ENCODE assay signal across 9 cellular contexts in genomic region chr1:23553206-23553895, GRCh38. TPM values are rescaled to one million over a fixed set of nuclear protein-coding genes. Genes with fewer than 3 reads are reported as not detected.
DNase-seq lines count a peak whose midpoint lies in the region; ATAC-seq and TF ChIP-seq lines count a peak whose summit lies in the region.
"Had no signal": no experiment of that assay in that cellular context is flagged by ENCODE, and none has a peak within 500 bp of the region (broad histone marks: within the 10 kb centered on the region; RNA-seq: fewer than 3 reads in every experiment).

No MANE protein-coding gene starts in this region.

- intact Hi-C loops in Right ventricle myocardium superior (cut with DNase I): no loop called here
- intact Hi-C loops in upper lobe of right lung (cut with DNase I): no loop called here

- peak overlapping the region; percentile 86 for H3K27ac Mint-ChIP-seq in activated naive CD8-positive, alpha-beta T cell treated with anti-CD3 and anti-CD28 coated beads, Interleukin-2, amount 50 U/mL, for 24 hours

- H3K27ac ChIP-seq in cardiac muscle cell (peak overlapping the region; percentile 100), mesodermal cell (ENCODE audit: low read depth, low read length, severe bottlenecking) (peak overlapping the region; percentile 100), upper lobe of right lung (peak overlapping the region; percentile 93)

- H3K36me3 Mint-ChIP-seq in activated naive CD8-positive, alpha-beta T cell treated with anti-CD3 and anti-CD28 coated beads, Interleukin-2, amount 50 U/mL, for 24 hours (ENCODE audit: low read depth): peaks cover 19% of the 10 kb centered on the region

- no peaks in the 10 kb centered on the region for H3K27me3 Mint-ChIP-seq in activated naive CD8-positive, alpha-beta T cell treated with anti-CD3 and anti-CD28 coated beads, Interleukin-2, amount 50 U/mL, for 24 hours

- no peak for DNase-seq in cardiac muscle cell (ENCODE audit: low read depth in 1 of 2, low spot score in 1 of 2)
- no peak for DNase-seq in Right ventricle myocardium superior
- DNase-seq in activated naive CD8-positive, alpha-beta T cell treated with anti-CD3 and anti-CD28 coated beads, Interleukin-2, amount 50 U/mL, for 24 hours: no peak
- DNase-seq in upper lobe of right lung: no peak
- DNase-seq in iPS-NIHi11 (ENCODE audit: low spot score): no peak
- no peak for DNase-seq in stimulated activated CD4-positive, alpha-beta T cell treated with anti-CD3 and anti-CD28 coated beads, Interleukin-4, amount 100 ng/mL, for 4 hours
- DNase-seq: NCI-H748 treated with DMSO at 0.1 percent for 48 hours had no signal

- H3K4me1 ChIP-seq in cardiac muscle cell (ENCODE audit: low read depth) (peaks cover 49% of the 10 kb centered on the region), mesodermal cell (ENCODE audit: control insufficient read depth, insufficient read depth, low read length, poor library complexity, severe bottlenecking) (peaks cover 26% of the 10 kb centered on the region), upper lobe of right lung (peaks cover 49% of the 10 kb centered on the region)

- H3K27me3 ChIP-seq in cardiac muscle cell (no peaks in the 10 kb centered on the region), upper lobe of right lung (no peaks in the 10 kb centered on the region)

- TF ChIP-seq CTCF in cardiac muscle cell (IDR thresholded peaks at IDR 0.05; ENCODE audit: low read depth, low read length) (no peak), upper lobe of right lung (IDR thresholded peaks at IDR 0.05) (no peak)

- H3K4me1 Mint-ChIP-seq in activated naive CD8-positive, alpha-beta T cell treated with anti-CD3 and anti-CD28 coated beads, Interleukin-2, amount 50 U/mL, for 24 hours: peaks cover 55% of the 10 kb centered on the region

- 84 to 85% methylated on average over 6 to 8 of the region's 11 CpGs for WGBS in mesodermal cell (ENCODE audit: insufficient coverage in 2 of 2), 2 experiments

- no peak overlapping the region for H3K4me3 ChIP-seq in cardiac muscle cell
- no peak overlapping the region for H3K4me3 ChIP-seq in mesodermal cell (ENCODE audit: extremely low read depth, insufficient read depth, low read length, poor library complexity, severe bottlenecking)
- H3K4me3 ChIP-seq in upper lobe of right lung: no peak overlapping the region

- peak overlapping the region; percentile 82 for H3K4me3 Mint-ChIP-seq in activated naive CD8-positive, alpha-beta T cell treated with anti-CD3 and anti-CD28 coated beads, Interleukin-2, amount 50 U/mL, for 24 hours

- H3K36me3 ChIP-seq in cardiac muscle cell: peaks cover 7% of the 10 kb centered on the region
- peaks cover 17% of the 10 kb centered on the region for H3K36me3 ChIP-seq in mesodermal cell (ENCODE audit: control insufficient read depth, insufficient read depth, low read length)
- H3K36me3 ChIP-seq in upper lobe of right lung: peaks cover 10% of the 10 kb centered on the region

- no peaks in the 10 kb centered on the region for H3K9me3 ChIP-seq in cardiac muscle cell (ENCODE audit: low read depth)
- H3K9me3 ChIP-seq in mesodermal cell (ENCODE audit: control insufficient read depth, low read length): no peaks in the 10 kb centered on the region
- H3K9me3 ChIP-seq in upper lobe of right lung: no peaks in the 10 kb centered on the region

- ATAC-seq in Right ventricle myocardium superior (ENCODE audit: poor library complexity) (no peak), upper lobe of right lung (no peak), HG03159 (IDR thresholded peaks at IDR 0.05; ENCODE audit: unreplicated experiment) (no peak)
- no peak for ATAC-seq in activated naive CD8-positive, alpha-beta T cell treated with anti-CD3 and anti-CD28 coated beads, Interleukin-2, amount 50 U/mL, for 24 hours

- H3K9me3 Mint-ChIP-seq in activated naive CD8-positive, alpha-beta T cell treated with anti-CD3 and anti-CD28 coated beads, Interleukin-2, amount 50 U/mL, for 24 hours: no peaks in the 10 kb centered on the region

RNA-seq across cellular contexts. Expression of gene ID3, which starts 6.0 kb away (rescaled TPM):
- total RNA-seq in cardiac muscle cell (698 and 784 TPM in 2 replicates), Right ventricle myocardium superior (73.0 TPM), upper lobe of right lung (242 TPM)
- polyA plus RNA-seq in cardiac muscle cell: 703 and 1,027 TPM in 2 replicates
- polyA plus RNA-seq in mesodermal cell (2013, experiment 1 of 2): 1,122 TPM
- 943 TPM for polyA plus RNA-seq in mesodermal cell (2013, experiment 2 of 2)

RNA-seq across cellular contexts. Expression of gene E2F2, which starts 22.3 kb away (rescaled TPM):
- total RNA-seq in cardiac muscle cell (2.1 and 2.5 TPM in 2 replicates), Right ventricle myocardium superior (0.35 TPM), upper lobe of right lung (0.32 TPM)
- 2.2 and 2.7 TPM in 2 replicates for polyA plus RNA-seq in cardiac muscle cell
- 1.1 TPM for polyA plus RNA-seq in mesodermal cell (2013, experiment 1 of 2)
- polyA plus RNA-seq in mesodermal cell (2013, experiment 2 of 2): 0.96 TPM
